ENCODE assay signal across 15 cellular contexts in genomic region chr17:57819273-57819672, GRCh38.
"Had no signal": no experiment of that assay in that cellular context is flagged by ENCODE, and none has a peak within 500 bp of the region (broad histone marks: within the 10 kb centered on the region; RNA-seq: fewer than 3 reads in every experiment).

No MANE protein-coding gene starts in this region.

- H3K36me3 Mint-ChIP-seq: activated CD8-positive, alpha-beta memory T cell treated with anti-CD3 and anti-CD28 coated beads, Interleukin-2, amount 10 ng/mL, durations not matched to agents 7 days and 5 days; activated naive CD4-positive, alpha-beta T cell treated with anti-CD3 and anti-CD28 coated beads, Interleukin-2, amount 50 U/mL, for 24 hours; brain; naive B cell had no signal

- H3K27me3 ChIP-seq: esophagus muscularis mucosa, tibial nerve, vagina had no signal

- H3K4me1 ChIP-seq: esophagus muscularis mucosa, heart left ventricle, tibial nerve, vagina had no signal

- H3K27ac Mint-ChIP-seq: activated CD8-positive, alpha-beta memory T cell treated with anti-CD3 and anti-CD28 coated beads, Interleukin-2, amount 10 ng/mL, durations not matched to agents 7 days and 5 days; activated naive CD4-positive, alpha-beta T cell treated with anti-CD3 and anti-CD28 coated beads, Interleukin-2, amount 50 U/mL, for 24 hours; activated T-cell treated with anti-CD3 and anti-CD28 coated beads, Interleukin-2, amount 50 U/mL, for 24 hours; naive B cell had no signal

- DNase-seq: activated CD8-positive, alpha-beta memory T cell treated with anti-CD3 and anti-CD28 coated beads, Interleukin-2, amount 10 ng/mL, durations not matched to agents 7 days and 5 days; activated effector memory CD4-positive, alpha-beta T cell treated with Interleukin-2 at 50 U/mL for 16 hours; activated T-cell treated with anti-CD3 and anti-CD28 coated beads, Interleukin-2, amount 50 U/mL, for 24 hours; heart left ventricle; naive B cell; right cardiac atrium; small intestine had no signal

- H3K9me3 ChIP-seq: esophagus muscularis mucosa, heart left ventricle, neutrophil, tibial nerve, vagina had no signal

- H3K27ac ChIP-seq: esophagus muscularis mucosa, heart left ventricle, neutrophil, tibial nerve, vagina had no signal

- ATAC-seq: activated CD8-positive, alpha-beta memory T cell treated with anti-CD3 and anti-CD28 coated beads, Interleukin-2, amount 10 ng/mL, durations not matched to agents 7 days and 5 days; heart left ventricle; right cardiac atrium had no signal

- H3K4me3 ChIP-seq: esophagus muscularis mucosa, heart left ventricle, tibial nerve, vagina had no signal

- H3K36me3 ChIP-seq: esophagus muscularis mucosa, heart left ventricle, neutrophil, tibial nerve, vagina had no signal

- FAIRE-seq: endometrium, islet of Langerhans, small intestine had no signal

- H3K4me1 Mint-ChIP-seq: activated CD8-positive, alpha-beta memory T cell treated with anti-CD3 and anti-CD28 coated beads, Interleukin-2, amount 10 ng/mL, durations not matched to agents 7 days and 5 days; activated naive CD4-positive, alpha-beta T cell treated with anti-CD3 and anti-CD28 coated beads, Interleukin-2, amount 50 U/mL, for 24 hours; naive B cell had no signal

- H3K4me3 Mint-ChIP-seq: activated CD8-positive, alpha-beta memory T cell treated with anti-CD3 and anti-CD28 coated beads, Interleukin-2, amount 10 ng/mL, durations not matched to agents 7 days and 5 days; activated naive CD4-positive, alpha-beta T cell treated with anti-CD3 and anti-CD28 coated beads, Interleukin-2, amount 50 U/mL, for 24 hours; activated T-cell treated with anti-CD3 and anti-CD28 coated beads, Interleukin-2, amount 50 U/mL, for 24 hours; brain; naive B cell had no signal
